In genomic region chr9:116465591-116466288, GRCh38 we compare ENCODE assay signal across 18 cellular contexts.
"Had no signal": no experiment of that assay in that cellular context is flagged by ENCODE, and none has a peak within 500 bp of the region (broad histone marks: within the 10 kb centered on the region; RNA-seq: fewer than 3 reads in every experiment).

No MANE protein-coding gene starts in this region.

- H3K9ac ChIP-seq: SK-N-SH had no signal

- H3K27me3 ChIP-seq: MG63 had no signal

- DNase-seq: Karpas-422, KG1, MG63, NCI-H1092, NCI-H1436, NCI-H187, NCI-H2029 treated with DMSO at 0.1 percent for 48 hours, NCI-H226, NCI-H446, NCI-H510A, NCI-H524 treated with DMSO at 0.1 percent for 48 hours, NCI-H69, NCI-H774, PC-3, SHP77, SK-N-SH had no signal

- H3K4me3 ChIP-seq: MG63 had no signal

- H3K27ac ChIP-seq: RWPE1 had no signal

- H3K36me3 ChIP-seq: MG63 had no signal

- ATAC-seq: Panc1, PC-3 had no signal

- H3K9me3 ChIP-seq: MG63, SK-N-SH had no signal

- H3K4me2 ChIP-seq: SK-N-SH had no signal
